14 cellular contexts compared by ENCODE assay signal in the genomic region with DNA sequence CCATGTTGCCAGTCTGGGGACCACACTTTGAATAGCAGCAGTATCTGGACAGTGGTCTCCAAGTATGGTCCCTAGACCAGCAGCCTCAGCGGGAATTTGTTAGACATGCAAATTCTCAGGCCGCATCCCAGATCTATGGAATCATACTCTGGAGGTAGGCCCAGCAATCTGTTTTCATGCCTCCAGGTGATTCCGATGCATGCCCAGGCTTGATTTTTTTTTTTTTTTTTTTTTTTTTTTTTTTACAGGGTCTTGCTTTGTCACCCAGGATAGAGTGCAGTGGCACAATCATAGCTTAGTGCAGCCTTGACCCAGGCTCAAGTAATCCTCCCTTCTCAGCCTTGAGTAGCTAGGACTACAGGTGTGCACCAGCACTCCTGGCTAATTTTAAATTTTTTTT. TPM values are rescaled to one million over a fixed set of nuclear protein-coding genes. Genes with fewer than 3 reads are reported as not detected.
DNase-seq lines count a peak whose midpoint lies in the region; ATAC-seq, FAIRE-seq and TF ChIP-seq lines count a peak whose summit lies in the region.
"Had no signal": no experiment of that assay in that cellular context is flagged by ENCODE, and none has a peak within 500 bp of the region (broad histone marks: within the 10 kb centered on the region; RNA-seq: fewer than 3 reads in every experiment).

No MANE protein-coding gene starts in this region.

- no peaks in the 10 kb centered on the region for H3K9me3 Mint-ChIP-seq in T-helper 1 cell treated with Interleukin-12 subunit alpha and Interleukin-12 subunit beta and Interleukin-4 antibody, amounts not matched to agents 30 μg/mL and 1 μg/mL, for 36 hours
- no peaks in the 10 kb centered on the region for H3K9me3 Mint-ChIP-seq in activated CD8-positive, alpha-beta T cell treated with anti-CD3 and anti-CD28 coated beads for 36 hours
- H3K9me3 Mint-ChIP-seq in naive thymus-derived CD4-positive, alpha-beta T cell: peaks cover 0 to 2% (median 0%) of the 10 kb centered on the region in 11 donors
- H3K9me3 Mint-ChIP-seq: brain had no signal

- no peak for TF ChIP-seq POLR2A in gastrocnemius medialis (IDR thresholded peaks at IDR 0.05)

- H3K9me3 ChIP-seq in HEK293 (ENCODE audit: control insufficient read depth, insufficient read depth, low read depth, low read length): no peaks in the 10 kb centered on the region
- no peaks in the 10 kb centered on the region for H3K9me3 ChIP-seq in naive thymus-derived CD4-positive, alpha-beta T cell (ENCODE audit: control insufficient read depth in 2 of 3, low read length in 3 of 3)
- H3K9me3 ChIP-seq in gastrocnemius medialis: no peaks in the 10 kb centered on the region

- H3K36me3 ChIP-seq in HEK293 (ENCODE audit: control insufficient read depth in 2 of 2, insufficient read depth in 1 of 2, low read length in 2 of 2): peaks cover 0 to 4% of the 10 kb centered on the region in 2 experiments; a peak in 2 of 3 replicates
- H3K36me3 ChIP-seq in naive thymus-derived CD4-positive, alpha-beta T cell (ENCODE audit: control insufficient read depth in 2 of 3, insufficient read depth in 3 of 3, low read length in 3 of 3): peaks cover 0 to 1% (median 1%) of the 10 kb centered on the region in 3 experiments
- H3K36me3 ChIP-seq in gastrocnemius medialis: no peaks in the 10 kb centered on the region

- no peak for ATAC-seq in activated CD8-positive, alpha-beta T cell treated with anti-CD3 and anti-CD28 coated beads for 36 hours
- ATAC-seq in naive thymus-derived CD4-positive, alpha-beta T cell: no peak
- no peak for ATAC-seq in HG03108 (IDR thresholded peaks at IDR 0.05; ENCODE audit: unreplicated experiment)
- no peak for ATAC-seq in gastrocnemius medialis
- ATAC-seq: left lobe of liver had no signal

- H3K27ac Mint-ChIP-seq in T-helper 1 cell treated with Interleukin-12 subunit alpha and Interleukin-12 subunit beta and Interleukin-4 antibody, amounts not matched to agents 30 μg/mL and 1 μg/mL, for 36 hours: peak overlapping the region; percentile 95
- H3K27ac Mint-ChIP-seq in activated CD8-positive, alpha-beta T cell treated with anti-CD3 and anti-CD28 coated beads for 36 hours: peak overlapping the region; percentile 98
- H3K27ac Mint-ChIP-seq in naive thymus-derived CD4-positive, alpha-beta T cell: peak overlapping the region; percentile 83 to 99 (median 97)

- H3K27me3 Mint-ChIP-seq in T-helper 1 cell treated with Interleukin-12 subunit alpha and Interleukin-12 subunit beta and Interleukin-4 antibody, amounts not matched to agents 30 μg/mL and 1 μg/mL, for 36 hours (ENCODE audit: low read depth): no peaks in the 10 kb centered on the region
- H3K27me3 Mint-ChIP-seq in activated CD8-positive, alpha-beta T cell treated with anti-CD3 and anti-CD28 coated beads for 36 hours: no peaks in the 10 kb centered on the region
- H3K27me3 Mint-ChIP-seq in naive thymus-derived CD4-positive, alpha-beta T cell: no peaks in the 10 kb centered on the region
- H3K27me3 Mint-ChIP-seq: brain had no signal

- POLR2A ChIA-PET in HEK293 (lab: Yijun Ruan, JAX): no interaction called here
- POLR2A ChIA-PET in activated CD8-positive, alpha-beta T cell treated with anti-CD3 and anti-CD28 coated beads for 36 hours (lab: Charles Lee): interaction anchor here (1.1 to 3.8 kb wide), 6 partner anchors 13 to 127 kb away, joined by 3 to 21 read pairs (median 18); a partner anchor contains a TSS
- POLR2A ChIA-PET in naive thymus-derived CD4-positive, alpha-beta T cell (lab: Charles Lee): interaction anchor here (0.6 to 9.2 kb wide), 10 partner anchors 10 to 153 kb away, joined by 3 to 74 read pairs (median 7); a partner anchor contains a TSS

- peaks cover 42% of the 10 kb centered on the region for H3K4me1 Mint-ChIP-seq in T-helper 1 cell treated with Interleukin-12 subunit alpha and Interleukin-12 subunit beta and Interleukin-4 antibody, amounts not matched to agents 30 μg/mL and 1 μg/mL, for 36 hours (ENCODE audit: low read depth)
- H3K4me1 Mint-ChIP-seq in activated CD8-positive, alpha-beta T cell treated with anti-CD3 and anti-CD28 coated beads for 36 hours (ENCODE audit: low read depth): peaks cover 33% of the 10 kb centered on the region
- peaks cover 27 to 60% (median 54%) of the 10 kb centered on the region in 7 donors for H3K4me1 Mint-ChIP-seq in naive thymus-derived CD4-positive, alpha-beta T cell

- in situ Hi-C loops in gastrocnemius medialis (cut with MboI; ENCODE audit: low sequenced_read_pairs in 4 of 4): no loop called here

- intact Hi-C loops in activated CD8-positive, alpha-beta T cell treated with anti-CD3 and anti-CD28 coated beads for 36 hours (cut with micrococcal nuclease): no loop called here
- intact Hi-C loops in naive thymus-derived CD4-positive, alpha-beta T cell (cut with micrococcal nuclease): loop anchor here (1.0 to 5.0 kb wide), 6 partner anchors 16 to 101 kb away; a partner anchor contains a TSS
- intact Hi-C loops in gastrocnemius medialis (cut with DNase I; ENCODE audit: low total_unique reads): no loop called here

- no peak for DNase-seq in T-helper 1 cell
- DNase-seq in activated CD8-positive, alpha-beta T cell treated with anti-CD3 and anti-CD28 coated beads for 36 hours: no peak
- DNase-seq in naive thymus-derived CD4-positive, alpha-beta T cell: no peak
- DNase-seq in urothelium cell line (ENCODE audit: low spot score): no peak
- DNase-seq in gastrocnemius medialis: no peak
- DNase-seq: NCI-H187 treated with DMSO at 0.1 percent for 48 hours, NCI-H774 had no signal

- no peak for TF ChIP-seq CTCF in HEK293 (tag by site-specific recombination; IDR thresholded peaks at IDR 0.05)
- TF ChIP-seq CTCF in activated CD8-positive, alpha-beta T cell treated with anti-CD3 and anti-CD28 coated beads for 36 hours (IDR thresholded peaks at IDR 0.05): no peak
- no peak for TF ChIP-seq CTCF in gastrocnemius medialis (IDR thresholded peaks at IDR 0.05 in 4 of 5, conservative IDR thresholded peaks at IDR 0.05 in 1 of 5)

- H3K4me1 ChIP-seq in HEK293 (ENCODE audit: control insufficient read depth, insufficient read depth, low read length) (no peaks in the 10 kb centered on the region), gastrocnemius medialis (no peaks in the 10 kb centered on the region)
- peaks cover 27 to 33% of the 10 kb centered on the region in 2 donors for H3K4me1 ChIP-seq in naive thymus-derived CD4-positive, alpha-beta T cell (ENCODE audit: control insufficient read depth in 2 of 2, insufficient read depth in 2 of 2, low read length in 2 of 2)

- no peak overlapping the region for H3K27ac ChIP-seq in HEK293 (ENCODE audit: extremely low read depth, low read depth, low read length)
- peak overlapping the region; percentile 85 for H3K27ac ChIP-seq in naive thymus-derived CD4-positive, alpha-beta T cell (ENCODE audit: low read depth, low read length)
- H3K27ac ChIP-seq in gastrocnemius medialis: no peak overlapping the region

- H3K4me3 ChIP-seq in HEK293 (ENCODE audit: low read depth, low read length): no peak overlapping the region
- H3K4me3 ChIP-seq in naive thymus-derived CD4-positive, alpha-beta T cell (ENCODE audit: low read length): no peak overlapping the region
- H3K4me3 ChIP-seq in gastrocnemius medialis: no peak overlapping the region

- H3K27me3 ChIP-seq in naive thymus-derived CD4-positive, alpha-beta T cell (ENCODE audit: control insufficient read depth in 2 of 2, insufficient read depth in 2 of 2, low read length in 2 of 2): no peaks in the 10 kb centered on the region
- H3K27me3 ChIP-seq in gastrocnemius medialis: no peaks in the 10 kb centered on the region

- no peak for FAIRE-seq in urothelium cell line (lab: Jason Lieb, UNC)

- peak overlapping the region; percentile 97 for H3K4me3 Mint-ChIP-seq in T-helper 1 cell treated with Interleukin-12 subunit alpha and Interleukin-12 subunit beta and Interleukin-4 antibody, amounts not matched to agents 30 μg/mL and 1 μg/mL, for 36 hours
- H3K4me3 Mint-ChIP-seq in activated CD8-positive, alpha-beta T cell treated with anti-CD3 and anti-CD28 coated beads for 36 hours: peak overlapping the region; percentile 82
- H3K4me3 Mint-ChIP-seq in naive thymus-derived CD4-positive, alpha-beta T cell: peak overlapping the region; percentile 51 to 100 (median 98)
- H3K4me3 Mint-ChIP-seq: brain had no signal

- H3K36me3 Mint-ChIP-seq in T-helper 1 cell treated with Interleukin-12 subunit alpha and Interleukin-12 subunit beta and Interleukin-4 antibody, amounts not matched to agents 30 μg/mL and 1 μg/mL, for 36 hours (ENCODE audit: low read depth): peaks cover 21% of the 10 kb centered on the region
- peaks cover 25% of the 10 kb centered on the region for H3K36me3 Mint-ChIP-seq in activated CD8-positive, alpha-beta T cell treated with anti-CD3 and anti-CD28 coated beads for 36 hours (ENCODE audit: low read depth)
- H3K36me3 Mint-ChIP-seq in naive thymus-derived CD4-positive, alpha-beta T cell: peaks cover 0 to 24% (median 6%) of the 10 kb centered on the region in 5 donors

- CTCF ChIA-PET in HEK293 (lab: Yijun Ruan, JAX): interaction anchor here (0.7 kb wide), 1 partner anchor 232 kb away, joined by 3 read pairs; no protein-coding TSS in a partner anchor
- CTCF ChIA-PET in activated CD8-positive, alpha-beta T cell treated with anti-CD3 and anti-CD28 coated beads for 36 hours (lab: Charles Lee): interaction anchor here (0.7 to 1.9 kb wide), 4 partner anchors 32 to 128 kb away, joined by 3 to 7 read pairs (median 4); no protein-coding TSS in a partner anchor
- CTCF ChIA-PET in naive thymus-derived CD4-positive, alpha-beta T cell (lab: Charles Lee): interaction anchor here (0.6 to 4.4 kb wide), 4 partner anchors 9 to 195 kb away, joined by 5 to 43 read pairs (median 7); no protein-coding TSS in a partner anchor

TF ChIP-seq in HEK293, 187 proteins besides CTCF, POLR2A, EP300 and RAD21 (continues in another document):
- TF ChIP-seq, protein P1, sequence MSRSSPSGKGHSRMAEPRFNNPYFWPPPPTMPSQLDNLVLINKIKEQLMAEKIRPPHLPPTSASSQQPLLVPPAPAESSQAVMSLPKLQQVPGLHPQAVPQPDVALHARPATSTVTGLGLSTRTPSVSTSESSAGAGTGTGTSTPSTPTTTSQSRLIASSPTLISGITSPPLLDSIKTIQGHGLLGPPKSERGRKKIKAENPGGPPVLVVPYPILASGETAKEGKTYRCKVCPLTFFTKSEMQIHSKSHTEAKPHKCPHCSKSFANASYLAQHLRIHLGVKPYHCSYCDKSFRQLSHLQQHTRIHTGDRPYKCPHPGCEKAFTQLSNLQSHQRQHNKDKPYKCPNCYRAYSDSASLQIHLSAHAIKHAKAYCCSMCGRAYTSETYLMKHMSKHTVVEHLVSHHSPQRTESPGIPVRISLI (tag by site-specific recombination; IDR thresholded peaks at IDR 0.05): 0 out of 2 replicates have a peak, but pooled peaks have one; percentile 32

RNA-seq across cellular contexts. Expression of a gene that starts 0.7 kb away (rescaled TPM):
- total RNA-seq in activated CD8-positive, alpha-beta T cell treated with anti-CD3 and anti-CD28 coated beads for 36 hours: 10 to 100 TPM; 51.5 to 53.5 TPM
- total RNA-seq in naive thymus-derived CD4-positive, alpha-beta T cell: 10 to 100 TPM; 28.3 to 80.7 (median 29.7) TPM
- 10 to 100 TPM; 11.0 to 13.7 TPM for polyA plus RNA-seq in naive thymus-derived CD4-positive, alpha-beta T cell
- not detected for total RNA-seq in gastrocnemius medialis
- total RNA-seq: A172, pulmonary artery endothelial cell had no signal

RNA-seq across cellular contexts. Expression of a gene that starts 41.1 kb away (rescaled TPM):
- 10 to 100 TPM; 74.5 to 77.1 TPM for total RNA-seq in activated CD8-positive, alpha-beta T cell treated with anti-CD3 and anti-CD28 coated beads for 36 hours
- total RNA-seq in naive thymus-derived CD4-positive, alpha-beta T cell: 100 to 1,000 TPM in 1 of 5 experiments, 10 to 100 TPM in 4; 47.9 to 100 (median 53.1) TPM
- 100 to 1,000 TPM; 104 to 153 TPM for polyA plus RNA-seq in naive thymus-derived CD4-positive, alpha-beta T cell
- total RNA-seq in gastrocnemius medialis: 100 to 1,000 TPM; 215 to 768 (median 545) TPM

Comparison
In these comparisons a context has a peak if more than half of its experiments do, and no peak if none do; other contexts are left out.
1. RNA of a gene that starts 0.7 kb away (total RNA-seq): 51.5 to 53.5 TPM in activated CD8-positive, alpha-beta T cell treated with anti-CD3 and anti-CD28 coated beads for 36 hours and 28.3 to 80.7 TPM in naive thymus-derived CD4-positive, alpha-beta T cell; not detected in gastrocnemius medialis; every median in the first group is over 10 times any median in the second.
2. intact Hi-C loops: an anchor here in naive thymus-derived CD4-positive, alpha-beta T cell (1.0 to 5.0 kb wide); none called in activated CD8-positive, alpha-beta T cell treated with anti-CD3 and anti-CD28 coated beads for 36 hours and gastrocnemius medialis.
3. Peak in every context shown above with its lines, with median percentiles within 50 percentile points of each other: H3K27ac Mint-ChIP-seq and H3K4me3 Mint-ChIP-seq.